9 cellular contexts compared by ENCODE assay signal in genomic region chr14:23483216-23483854, GRCh38. TPM values are rescaled to one million over a fixed set of nuclear protein-coding genes. Genes with fewer than 3 reads are reported as not detected.
A peak's percentile ranks its signal among the peaks of the same experiment; 100 is the strongest.
DNase-seq lines count a peak whose midpoint lies in the region; ATAC-seq and TF ChIP-seq lines count a peak whose summit lies in the region.
"Had no signal": no experiment of that assay in that cellular context is flagged by ENCODE, and none has a peak within 500 bp of the region (broad histone marks: within the 10 kb centered on the region; RNA-seq: fewer than 3 reads in every experiment).

No MANE protein-coding gene starts in this region.

- DNase-seq in DMS53 (lab: John Stamatoyannopoulos, UW), result peak; percentile 73
- DNase-seq in HT-29 (ENCODE audit: low spot score), result peak; percentile 10
- no peak for DNase-seq in RWPE1 (ENCODE audit: low spot score)
- DNase-seq in germinal center (ENCODE audit: low spot score), result peak; percentile 26
- DNase-seq in NK-92 (lab: John Stamatoyannopoulos, UW; ENCODE audit: unreplicated experiment), result no peak

- no peak for ATAC-seq in GM19395 (IDR thresholded peaks at IDR 0.05; ENCODE audit: unreplicated experiment)
- no peak for ATAC-seq in GM18870 (IDR thresholded peaks at IDR 0.05; ENCODE audit: unreplicated experiment)
- no peak for ATAC-seq in activated T-helper 17 cell treated with anti-CD3 and anti-CD28 coated beads, Interleukin-2, amount 50 U/mL, for 72 hours (replicated peaks)

- no peak overlapping the region for H3K27ac ChIP-seq in RWPE1
- H3K27ac ChIP-seq: SK-N-MC had no signal

- peaks cover 70% of the 10 kb centered on the region for H3K36me3 Mint-ChIP-seq in activated T-helper 17 cell treated with anti-CD3 and anti-CD28 coated beads, Interleukin-2, amount 50 U/mL, for 72 hours (ENCODE audit: low read depth)

- CTCF ChIA-PET in RWPE1 (lab: Yijun Ruan, JAX), result interaction anchor here (1.0 kb wide), 1 partner anchor 76 kb away, joined by 4 read pairs; no protein-coding TSS in a partner anchor

- TF ChIP-seq CTCF in RWPE1 (conservative IDR thresholded peaks at IDR 0.05; ENCODE audit: low read depth), result 0 out of 2 replicates have a peak, but pooled peaks have one; percentile 12

- H3K27me3 Mint-ChIP-seq in activated T-helper 17 cell treated with anti-CD3 and anti-CD28 coated beads, Interleukin-2, amount 50 U/mL, for 72 hours, result no peaks in the 10 kb centered on the region

- no peak overlapping the region for H3K27ac Mint-ChIP-seq in activated T-helper 17 cell treated with anti-CD3 and anti-CD28 coated beads, Interleukin-2, amount 50 U/mL, for 72 hours

- no peak overlapping the region for H3K4me3 Mint-ChIP-seq in activated T-helper 17 cell treated with anti-CD3 and anti-CD28 coated beads, Interleukin-2, amount 50 U/mL, for 72 hours

- no peaks in the 10 kb centered on the region for H3K9me3 Mint-ChIP-seq in activated T-helper 17 cell treated with anti-CD3 and anti-CD28 coated beads, Interleukin-2, amount 50 U/mL, for 72 hours

- POLR2A ChIA-PET in RWPE1 (lab: Yijun Ruan, JAX; ENCODE audit: low non-redundant PET), result no interaction called here

- no peaks in the 10 kb centered on the region for H3K4me1 Mint-ChIP-seq in activated T-helper 17 cell treated with anti-CD3 and anti-CD28 coated beads, Interleukin-2, amount 50 U/mL, for 72 hours

RNA-seq across cellular contexts. Expression of gene NGDN, which starts 13.8 kb away (rescaled TPM):
- total RNA-seq in HT-29 (2014; rRNA removed; shearing (Covaris generic)), result 14.6 and 28.3 TPM in 2 replicates
- 10 to 100 TPM; 43.5 to 53.1 TPM for total RNA-seq in activated T-helper 17 cell treated with anti-CD3 and anti-CD28 coated beads, Interleukin-2, amount 50 U/mL, for 72 hours

RNA-seq across cellular contexts. Expression of gene MYH7, which starts 47.9 kb away (rescaled TPM):
- not detected in 2 replicates for total RNA-seq in HT-29 (2014; rRNA removed; shearing (Covaris generic))
- under 1 TPM; 0.13 to 0.19 TPM for total RNA-seq in activated T-helper 17 cell treated with anti-CD3 and anti-CD28 coated beads, Interleukin-2, amount 50 U/mL, for 72 hours

Comparison
In these comparisons a context has a peak if more than half of its experiments do, and no peak if none do; other contexts are left out.
1. DNase-seq: peak in DMS53 (single experiment), HT-29 (single experiment) and germinal center (single experiment); none in RWPE1 (single experiment) and NK-92 (single experiment).